Comparison of ENCODE assay signal across 20 cellular contexts in genomic region chr3:11606090-11606784, GRCh38. TPM values are rescaled to one million over a fixed set of nuclear protein-coding genes. Genes with fewer than 3 reads are reported as not detected.
A peak's percentile ranks its signal among the peaks of the same experiment; 100 is the strongest.
DNase-seq lines count a peak whose midpoint lies in the region; ATAC-seq and TF ChIP-seq lines count a peak whose summit lies in the region.
"Had no signal": no experiment of that assay in that cellular context is flagged by ENCODE, and none has a peak within 500 bp of the region (broad histone marks: within the 10 kb centered on the region; RNA-seq: fewer than 3 reads in every experiment).

No MANE protein-coding gene starts in this region.

- TF ChIP-seq EP300 in gastroesophageal sphincter (IDR thresholded peaks at IDR 0.05) (no peak), tibial nerve (IDR thresholded peaks at IDR 0.05) (no peak)

- no peaks in the 10 kb centered on the region for H3K27me3 ChIP-seq in gastroesophageal sphincter
- no peaks in the 10 kb centered on the region for H3K27me3 ChIP-seq in tibial nerve
- H3K27me3 ChIP-seq: neutrophil, tibial artery had no signal

- H3K4me3 Mint-ChIP-seq in activated T-cell treated with anti-CD3 and anti-CD28 coated beads, Interleukin-2, amount 50 U/mL, for 24 hours = no peak overlapping the region
- no peak overlapping the region for H3K4me3 Mint-ChIP-seq in activated T-cell treated with anti-CD3 and anti-CD28 coated beads, Interleukin-2, amount 50 U/mL, for 4 hours
- H3K4me3 Mint-ChIP-seq in WTC11 (no peak overlapping the region), progenitor cell of endocrine pancreas (ENCODE audit: low read depth) (no peak overlapping the region)

- H3K36me3 ChIP-seq in gastroesophageal sphincter = no peaks in the 10 kb centered on the region
- no peaks in the 10 kb centered on the region for H3K36me3 ChIP-seq in tibial nerve
- H3K36me3 ChIP-seq: tibial artery had no signal

- CTCF ChIA-PET in WTC11 (lab: Charles Lee) = no interaction called here

- TF ChIP-seq CTCF in WTC11 (IDR thresholded peaks at IDR 0.05) = no peak
- TF ChIP-seq CTCF in gastroesophageal sphincter (IDR thresholded peaks at IDR 0.05) = no peak
- no peak for TF ChIP-seq CTCF in tibial nerve (IDR thresholded peaks at IDR 0.05)
- no peak for TF ChIP-seq CTCF in progenitor cell of endocrine pancreas (IDR thresholded peaks at IDR 0.05; ENCODE audit: unreplicated experiment)

- peak overlapping the region in 3 of 4 donors; percentile 11 to 89 (median 86) for H3K27ac ChIP-seq in gastroesophageal sphincter
- H3K27ac ChIP-seq in tibial nerve = peak overlapping the region in 3 of 4 donors; percentile 40 to 92 (median 90)
- H3K27ac ChIP-seq: neutrophil, WERI-Rb-1 had no signal

- peaks cover 29% of the 10 kb centered on the region for H3K36me3 Mint-ChIP-seq in activated T-cell treated with anti-CD3 and anti-CD28 coated beads, Interleukin-2, amount 50 U/mL, for 24 hours (ENCODE audit: low read depth)
- H3K36me3 Mint-ChIP-seq in activated T-cell treated with anti-CD3 and anti-CD28 coated beads, Interleukin-2, amount 50 U/mL, for 4 hours (ENCODE audit: insufficient read depth) = peaks cover 10% of the 10 kb centered on the region
- H3K36me3 Mint-ChIP-seq in WTC11 (0 out of 2 replicates have a peak, but pooled peaks cover 2% of the 10 kb centered on the region), progenitor cell of endocrine pancreas (ENCODE audit: insufficient read depth) (peaks cover 13% of the 10 kb centered on the region)

- peak overlapping the region; percentile 13 for H3K27ac Mint-ChIP-seq in activated T-cell treated with anti-CD3 and anti-CD28 coated beads, Interleukin-2, amount 50 U/mL, for 24 hours
- H3K27ac Mint-ChIP-seq in WTC11 (peak overlapping the region; percentile 30; the same call in 1 of the 2 replicates), progenitor cell of endocrine pancreas (no peak overlapping the region)

- H3K4me1 Mint-ChIP-seq in activated T-cell treated with anti-CD3 and anti-CD28 coated beads, Interleukin-2, amount 50 U/mL, for 24 hours (ENCODE audit: low read depth) = peaks cover 83% of the 10 kb centered on the region
- H3K4me1 Mint-ChIP-seq in activated T-cell treated with anti-CD3 and anti-CD28 coated beads, Interleukin-2, amount 50 U/mL, for 4 hours (ENCODE audit: low read depth) = peaks cover 38% of the 10 kb centered on the region
- H3K4me1 Mint-ChIP-seq in WTC11 (peaks cover 84% of the 10 kb centered on the region), progenitor cell of endocrine pancreas (ENCODE audit: low read depth) (peaks cover 42% of the 10 kb centered on the region)

- ATAC-seq in activated T-cell treated with anti-CD3 and anti-CD28 coated beads, Interleukin-2, amount 50 U/mL, for 4 hours = no peak
- no peak for ATAC-seq in WTC11
- ATAC-seq in gastroesophageal sphincter = no peak
- ATAC-seq: GM23338 had no signal

- H3K27me3 Mint-ChIP-seq in activated T-cell treated with anti-CD3 and anti-CD28 coated beads, Interleukin-2, amount 50 U/mL, for 24 hours = no peaks in the 10 kb centered on the region
- H3K27me3 Mint-ChIP-seq in activated T-cell treated with anti-CD3 and anti-CD28 coated beads, Interleukin-2, amount 50 U/mL, for 4 hours (ENCODE audit: low read depth) = no peaks in the 10 kb centered on the region
- H3K27me3 Mint-ChIP-seq in WTC11 (ENCODE audit: low read depth) (no peaks in the 10 kb centered on the region), progenitor cell of endocrine pancreas (no peaks in the 10 kb centered on the region)

- TF ChIP-seq POLR2A in gastroesophageal sphincter (IDR thresholded peaks at IDR 0.05) (no peak), tibial nerve (IDR thresholded peaks at IDR 0.05) (no peak)

- DNase-seq in activated T-cell treated with anti-CD3 and anti-CD28 coated beads, Interleukin-2, amount 50 U/mL, for 24 hours = no peak
- DNase-seq in activated T-cell treated with anti-CD3 and anti-CD28 coated beads, Interleukin-2, amount 50 U/mL, for 4 hours = no peak
- DNase-seq in WTC11 (ENCODE audit: low spot score) (no peak), tibial nerve (ENCODE audit: low spot score in 2 of 2) (no peak), progenitor cell of endocrine pancreas (ENCODE audit: low spot score, unreplicated experiment) (no peak), NK-92 (lab: John Stamatoyannopoulos, UW; ENCODE audit: unreplicated experiment) (no peak), SW480 (ENCODE audit: low spot score) (no peak)
- DNase-seq: 8988T; activated effector memory CD4-positive, alpha-beta T cell treated with anti-CD3 and anti-CD28 coated beads, Interleukin-2, amount 50 U/mL, for 16 hours; aorta; cortex of kidney; NCI-H1694; NK-92 treated with Interleukin-12 subunit alpha and Interleukin-12 subunit beta, amount 100 ng/mL, for 24 hours; Right ventricle myocardium superior; stimulated activated CD4-positive, alpha-beta T cell treated with anti-CD3 and anti-CD28 coated beads, Interleukin-2, amount 100 ng/mL, for 48 hours; tibial artery; WERI-Rb-1 had no signal

- WGBS in gastroesophageal sphincter (ENCODE audit: low coverage in 1 of 2), 2 donors = 68 to 70% methylated on average over 4 to 10 of the region's 11 CpGs
- 77 to 79% methylated on average over 11 of the region's 11 CpGs for WGBS in tibial nerve, 2 donors

- no peak overlapping the region for H3K4me3 ChIP-seq in gastroesophageal sphincter
- H3K4me3 ChIP-seq in tibial nerve = no peak overlapping the region
- H3K4me3 ChIP-seq: GM23338, tibial artery had no signal

- H3K9me3 ChIP-seq in gastroesophageal sphincter (no peaks in the 10 kb centered on the region), tibial nerve (no peaks in the 10 kb centered on the region)
- H3K9me3 ChIP-seq: neutrophil, tibial artery had no signal

- no peaks in the 10 kb centered on the region for H3K9me3 Mint-ChIP-seq in activated T-cell treated with anti-CD3 and anti-CD28 coated beads, Interleukin-2, amount 50 U/mL, for 24 hours
- no peaks in the 10 kb centered on the region for H3K9me3 Mint-ChIP-seq in activated T-cell treated with anti-CD3 and anti-CD28 coated beads, Interleukin-2, amount 50 U/mL, for 4 hours
- H3K9me3 Mint-ChIP-seq in WTC11 (no peaks in the 10 kb centered on the region), progenitor cell of endocrine pancreas (ENCODE audit: low read depth) (no peaks in the 10 kb centered on the region)
- H3K9me3 Mint-ChIP-seq: GM23338 had no signal

- POLR2A ChIA-PET in WTC11 (lab: Charles Lee) = interaction anchor here (0.6 kb wide), 1 partner anchor 1227 kb away, joined by 3 read pairs; no protein-coding TSS in a partner anchor

- peaks cover 17 to 96% (median 38%) of the 10 kb centered on the region in 3 donors for H3K4me1 ChIP-seq in gastroesophageal sphincter
- peaks cover 3 to 95% (median 49%) of the 10 kb centered on the region in 4 donors for H3K4me1 ChIP-seq in tibial nerve

TF ChIP-seq in WTC11, 78 proteins besides CTCF, POLR2A, EP300 and RAD21 (continues in another document):
- TF ChIP-seq ZNF532 (CRISPR knock-in tag; IDR thresholded peaks at IDR 0.05; ENCODE audit: borderline replicate concordance) (no peak), ZNF281 (CRISPR knock-in tag; IDR thresholded peaks at IDR 0.05) (no peak)

RNA-seq across cellular contexts. Expression of gene VGLL4, which starts 37.5 kb away (rescaled TPM):
- 10 to 100 TPM; 26.0 to 30.0 (median 28.5) TPM for total RNA-seq in activated T-cell treated with anti-CD3 and anti-CD28 coated beads, Interleukin-2, amount 50 U/mL, for 4 hours
- 42.2 to 43.8 TPM (median 43.0 TPM) in 3 replicates for total RNA-seq in WTC11 (2021)
- total RNA-seq in gastroesophageal sphincter = 100 to 1,000 TPM in 1 of 4 donors, 10 to 100 TPM in 3; 53.4 to 128 (median 58.2) TPM
- 100 to 1,000 TPM; 106 to 205 (median 110) TPM for total RNA-seq in tibial nerve
- total RNA-seq in progenitor cell of endocrine pancreas = 93.2 and 93.4 TPM in 2 replicates
